1 cellular context compared by ENCODE assay signal in the genomic region with DNA sequence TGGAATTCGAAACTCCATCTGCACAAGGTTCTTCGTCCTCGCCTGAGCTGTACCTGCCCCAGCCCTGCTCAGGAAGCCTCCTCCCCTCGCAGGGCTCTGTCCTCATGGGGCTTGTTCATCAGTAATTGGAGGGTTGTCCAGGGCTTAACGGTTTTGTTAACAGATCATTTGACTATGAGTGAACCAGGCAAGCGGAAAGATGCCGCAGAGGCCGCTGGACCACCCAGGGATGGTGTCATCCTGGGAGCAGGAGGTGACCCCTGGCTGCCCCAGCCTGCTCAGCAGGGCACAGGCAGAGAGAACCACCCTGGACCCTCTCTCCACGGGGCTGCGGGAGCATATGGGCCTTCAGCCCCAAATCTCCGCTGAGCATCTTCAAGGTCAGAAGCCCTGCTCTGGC.
TF ChIP-seq lines count a peak whose summit lies in the region.

No MANE protein-coding gene starts in this region.

TF ChIP-seq in HepG2, 621 proteins besides CTCF, POLR2A, EP300 and RAD21 (continued from another document):
- TF ChIP-seq, protein P1, sequence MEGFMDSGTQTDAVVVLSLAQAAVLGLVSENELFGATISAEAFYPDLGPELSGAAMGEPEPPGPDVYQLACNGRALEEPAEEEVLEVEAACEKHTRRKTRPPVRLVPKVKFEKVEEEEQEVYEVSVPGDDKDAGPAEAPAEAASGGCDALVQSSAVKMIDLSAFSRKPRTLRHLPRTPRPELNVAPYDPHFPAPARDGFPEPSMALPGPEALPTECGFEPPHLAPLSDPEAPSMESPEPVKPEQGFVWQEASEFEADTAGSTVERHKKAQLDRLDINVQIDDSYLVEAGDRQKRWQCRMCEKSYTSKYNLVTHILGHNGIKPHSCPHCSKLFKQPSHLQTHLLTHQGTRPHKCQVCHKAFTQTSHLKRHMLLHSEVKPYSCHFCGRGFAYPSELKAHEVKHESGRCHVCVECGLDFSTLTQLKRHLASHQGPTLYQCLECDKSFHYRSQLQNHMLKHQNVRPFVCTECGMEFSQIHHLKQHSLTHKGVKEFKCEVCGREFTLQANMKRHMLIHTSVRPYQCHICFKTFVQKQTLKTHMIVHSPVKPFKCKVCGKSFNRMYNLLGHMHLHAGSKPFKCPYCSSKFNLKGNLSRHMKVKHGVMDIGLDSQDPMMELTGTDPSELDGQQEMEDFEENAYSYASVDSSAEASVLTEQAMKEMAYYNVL (CRISPR knock-in tag; IDR thresholded peaks at IDR 0.05; ENCODE audit: borderline replicate concordance): no peak
- TF ChIP-seq SSRP1 (CRISPR knock-in tag; IDR thresholded peaks at IDR 0.05) (no peak), ARHGAP35 (CRISPR knock-in tag; IDR thresholded peaks at IDR 0.05; ENCODE audit: borderline replicate concordance) (no peak), KLF11 (CRISPR knock-in tag; IDR thresholded peaks at IDR 0.05) (no peak), ETV6 (CRISPR knock-in tag; conservative IDR thresholded peaks at IDR 0.05) (no peak), KAT8 (CRISPR knock-in tag; IDR thresholded peaks at IDR 0.05) (no peak), SIN3A (IDR thresholded peaks at IDR 0.05; ENCODE audit: borderline replicate concordance, low read depth, low read length) (no peak), ZNF24 (IDR thresholded peaks at IDR 0.05) (no peak), ZFP82 (CRISPR knock-in tag; IDR thresholded peaks at IDR 0.05; ENCODE audit: borderline replicate concordance) (no peak), ZNF253 (CRISPR knock-in tag; IDR thresholded peaks at IDR 0.05; ENCODE audit: borderline replicate concordance) (no peak), KAT2B (IDR thresholded peaks at IDR 0.05; ENCODE audit: borderline replicate concordance, low read depth, low read length) (no peak), CAMTA2 (CRISPR knock-in tag; IDR thresholded peaks at IDR 0.05; ENCODE audit: borderline replicate concordance) (no peak), ZNF101 (CRISPR knock-in tag; IDR thresholded peaks at IDR 0.05; ENCODE audit: borderline replicate concordance, low read depth) (no peak), ZNF75D (CRISPR knock-in tag; IDR thresholded peaks at IDR 0.05; ENCODE audit: borderline replicate concordance) (no peak), ISL2 (CRISPR knock-in tag; IDR thresholded peaks at IDR 0.05) (no peak), ZNF672 (CRISPR knock-in tag; IDR thresholded peaks at IDR 0.05) (no peak)
- TF ChIP-seq, protein P2, sequence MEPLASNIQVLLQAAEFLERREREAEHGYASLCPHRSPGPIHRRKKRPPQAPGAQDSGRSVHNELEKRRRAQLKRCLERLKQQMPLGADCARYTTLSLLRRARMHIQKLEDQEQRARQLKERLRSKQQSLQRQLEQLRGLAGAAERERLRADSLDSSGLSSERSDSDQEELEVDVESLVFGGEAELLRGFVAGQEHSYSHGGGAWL (CRISPR knock-in tag; IDR thresholded peaks at IDR 0.05): no peak
- TF ChIP-seq, protein P3, sequence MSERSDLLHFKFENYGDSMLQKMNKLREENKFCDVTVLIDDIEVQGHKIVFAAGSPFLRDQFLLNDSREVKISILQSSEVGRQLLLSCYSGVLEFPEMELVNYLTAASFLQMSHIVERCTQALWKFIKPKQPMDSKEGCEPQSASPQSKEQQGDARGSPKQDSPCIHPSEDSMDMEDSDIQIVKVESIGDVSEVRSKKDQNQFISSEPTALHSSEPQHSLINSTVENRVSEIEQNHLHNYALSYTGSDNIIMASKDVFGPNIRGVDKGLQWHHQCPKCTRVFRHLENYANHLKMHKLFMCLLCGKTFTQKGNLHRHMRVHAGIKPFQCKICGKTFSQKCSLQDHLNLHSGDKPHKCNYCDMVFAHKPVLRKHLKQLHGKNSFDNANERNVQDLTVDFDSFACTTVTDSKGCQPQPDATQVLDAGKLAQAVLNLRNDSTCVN (CRISPR knock-in tag; IDR thresholded peaks at IDR 0.05; ENCODE audit: borderline replicate concordance): no peak
